Comparison of ENCODE assay signal across 8 cellular contexts in the genomic region with DNA sequence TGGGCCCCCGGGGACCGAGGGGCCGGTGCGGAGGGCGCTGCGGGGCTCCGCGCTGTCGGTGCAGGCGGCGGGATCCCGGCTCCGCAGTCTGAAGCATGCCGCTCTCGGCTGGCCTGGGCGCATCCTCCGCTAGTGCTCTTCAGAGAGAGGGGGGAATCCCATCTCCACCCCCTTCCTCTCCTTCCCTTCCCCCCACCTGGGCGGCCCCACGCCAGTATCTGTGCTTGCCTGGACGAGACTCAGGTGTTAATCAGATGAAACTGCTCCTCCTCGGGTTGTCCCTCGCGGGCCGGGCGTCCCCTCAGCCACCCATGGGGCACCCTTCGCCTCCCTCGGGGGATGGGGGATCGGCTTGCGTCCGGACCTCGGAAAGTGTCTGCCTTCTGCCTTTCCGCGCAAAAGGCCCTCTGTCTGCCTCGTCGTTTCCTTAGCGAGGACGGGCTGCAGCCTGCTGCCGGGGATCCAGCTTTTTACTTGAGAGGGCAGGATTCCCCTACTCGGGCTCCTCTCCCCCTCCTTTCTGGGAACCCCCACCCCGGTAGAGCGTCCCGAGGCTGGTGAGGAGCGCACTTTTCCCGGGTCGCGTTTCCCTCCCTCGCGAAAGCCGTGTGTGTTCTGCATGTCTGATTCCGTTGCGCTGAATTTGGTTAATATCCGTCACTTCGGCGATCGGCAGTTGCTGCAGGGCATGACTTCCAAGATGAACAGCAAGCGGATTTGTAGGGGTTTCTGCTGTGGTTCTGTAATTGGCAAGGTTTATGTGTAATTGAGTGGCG.
DNase-seq lines count a peak whose midpoint lies in the region; FAIRE-seq and TF ChIP-seq lines count a peak whose summit lies in the region.

No MANE protein-coding gene starts in this region.

- H3K27me3 ChIP-seq in mucosa of rectum (ENCODE audit: control insufficient read depth in 2 of 2, insufficient read depth in 2 of 2, low read length in 2 of 2), result no peaks in the 10 kb centered on the region

- no peak for TF ChIP-seq POLR2A in H54 (IDR thresholded peaks at IDR 0.05; ENCODE audit: low read depth, low read length)
- TF ChIP-seq POLR2A in erythroblast (IDR thresholded peaks at IDR 0.05; ENCODE audit: low read length), result no peak

- no peak for FAIRE-seq in H54 (lab: Jason Lieb, UNC)

- H3K36me3 ChIP-seq in mucosa of rectum (ENCODE audit: control insufficient read depth in 2 of 2, insufficient read depth in 2 of 2, low read length in 2 of 2), result no peaks in the 10 kb centered on the region

- peak overlapping the region; percentile 93 to 96 for H3K27ac ChIP-seq in mucosa of rectum (ENCODE audit: low read depth in 2 of 2, low read length in 2 of 2)

- peaks cover 5 to 11% of the 10 kb centered on the region in 2 donors for H3K4me1 ChIP-seq in mucosa of rectum (ENCODE audit: control insufficient read depth in 2 of 2, insufficient read depth in 2 of 2, low read length in 2 of 2)

- peak overlapping the region; percentile 76 to 99 for H3K4me3 ChIP-seq in mucosa of rectum (ENCODE audit: low read length in 2 of 2)

- peak overlapping the region; percentile 84 to 89 for H3K9ac ChIP-seq in mucosa of rectum (ENCODE audit: low read depth in 1 of 2, low read length in 2 of 2)

- peak; percentile 53 for DNase-seq in EL
- DNase-seq in H54 (ENCODE audit: insufficient read length, low spot score), result peak; percentile 6
- DNase-seq in NCI-H524 (lab: John Stamatoyannopoulos, UW), result peak; percentile 69 to 79
- peak; percentile 40 for DNase-seq in activated T-cell treated with anti-CD3 and anti-CD28 coated beads for 48 hours (ENCODE audit: low read depth)
- peak; percentile 49 to 62 for DNase-seq in erythroblast (lab: John Stamatoyannopoulos, UW)
- DNase-seq in stimulated activated naive CD4-positive, alpha-beta T cell treated with Interleukin-2 at 50 U/mL for 16 hours (lab: John Stamatoyannopoulos, UW), result peak; percentile 54
- no peak for DNase-seq in OCI-M2 (lab: John Stamatoyannopoulos, UW; ENCODE audit: unreplicated experiment)

- no peaks in the 10 kb centered on the region for H3K9me3 ChIP-seq in mucosa of rectum (ENCODE audit: control insufficient read depth in 2 of 2, low read length in 2 of 2)
